Comparison of ENCODE assay signal across 8 cellular contexts in the genomic region with DNA sequence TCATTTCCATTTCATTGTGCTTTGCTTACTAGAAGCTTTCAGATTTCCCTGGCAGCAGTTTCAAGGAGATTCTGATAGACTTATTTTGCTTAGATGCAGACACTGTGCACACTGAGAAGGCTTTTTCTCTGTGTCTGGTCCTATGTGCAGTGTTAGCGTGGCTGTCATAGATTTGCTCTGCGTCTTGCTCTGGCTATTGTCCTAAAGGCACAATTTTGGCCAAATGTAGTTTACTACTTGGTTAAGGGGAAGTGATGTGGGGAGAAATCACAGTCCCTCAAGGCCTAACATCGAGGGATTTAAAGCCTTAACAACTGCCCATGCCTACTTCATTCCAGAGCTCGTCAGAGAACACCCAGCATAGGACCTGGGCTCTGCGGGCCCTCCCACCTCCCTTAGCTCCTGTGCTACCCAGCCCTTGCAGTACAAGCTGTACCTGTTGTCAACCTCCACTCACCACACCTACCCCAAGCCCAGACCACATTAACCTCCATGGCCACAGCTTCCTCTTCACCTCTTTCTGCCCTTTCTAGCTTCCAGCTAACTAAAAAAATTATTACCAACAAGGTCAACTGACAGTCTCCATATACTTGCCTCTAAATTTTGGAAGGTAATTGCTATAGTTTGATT.
A peak's percentile ranks its signal among the peaks of the same experiment; 100 is the strongest.
DNase-seq lines count a peak whose midpoint lies in the region; ATAC-seq lines count a peak whose summit lies in the region.
"Had no signal": no experiment of that assay in that cellular context is flagged by ENCODE, and none has a peak within 500 bp of the region (broad histone marks: within the 10 kb centered on the region; RNA-seq: fewer than 3 reads in every experiment).

No MANE protein-coding gene starts in this region.

- H3K27ac Mint-ChIP-seq in activated naive CD8-positive, alpha-beta T cell treated with anti-CD3 and anti-CD28 coated beads, Interleukin-2, amount 50 U/mL, for 24 hours, result peak overlapping the region; percentile 80

- H3K4me3 Mint-ChIP-seq in activated naive CD8-positive, alpha-beta T cell treated with anti-CD3 and anti-CD28 coated beads, Interleukin-2, amount 50 U/mL, for 24 hours, result peak overlapping the region; percentile 22

- H3K4me1 Mint-ChIP-seq in activated naive CD8-positive, alpha-beta T cell treated with anti-CD3 and anti-CD28 coated beads, Interleukin-2, amount 50 U/mL, for 24 hours, result peaks cover 33% of the 10 kb centered on the region

- H3K36me3 Mint-ChIP-seq in activated naive CD8-positive, alpha-beta T cell treated with anti-CD3 and anti-CD28 coated beads, Interleukin-2, amount 50 U/mL, for 24 hours (ENCODE audit: low read depth), result no peaks in the 10 kb centered on the region

- ATAC-seq in GM21390 (IDR thresholded peaks at IDR 0.05; ENCODE audit: unreplicated experiment) (peak; percentile 95), GM21786 (IDR thresholded peaks at IDR 0.05; ENCODE audit: unreplicated experiment) (no peak), GM21360 (IDR thresholded peaks at IDR 0.05; ENCODE audit: unreplicated experiment) (no peak)
- peak; percentile 88 for ATAC-seq in activated naive CD8-positive, alpha-beta T cell treated with anti-CD3 and anti-CD28 coated beads, Interleukin-2, amount 50 U/mL, for 24 hours

- peak; percentile 73 for DNase-seq in SW480 (ENCODE audit: low spot score)
- DNase-seq in activated naive CD8-positive, alpha-beta T cell treated with anti-CD3 and anti-CD28 coated beads, Interleukin-2, amount 50 U/mL, for 24 hours, result peak; percentile 60
- DNase-seq in stimulated activated CD8-positive, alpha-beta memory T cell treated with anti-CD3 and anti-CD28 coated beads, Interleukin-7, amount 100 ng/mL, for 4 hours (ENCODE audit: low read depth in 2 of 2), result peak; percentile 28 to 40
- DNase-seq in NCI-H82 (lab: John Stamatoyannopoulos, UW), result no peak

- H3K9me3 Mint-ChIP-seq in activated naive CD8-positive, alpha-beta T cell treated with anti-CD3 and anti-CD28 coated beads, Interleukin-2, amount 50 U/mL, for 24 hours, result no peaks in the 10 kb centered on the region
- H3K9me3 Mint-ChIP-seq: IgD-negative memory B cell had no signal

- no peaks in the 10 kb centered on the region for H3K27me3 Mint-ChIP-seq in activated naive CD8-positive, alpha-beta T cell treated with anti-CD3 and anti-CD28 coated beads, Interleukin-2, amount 50 U/mL, for 24 hours
- H3K27me3 Mint-ChIP-seq: IgD-negative memory B cell had no signal

Comparison
In these comparisons a context has a peak if more than half of its experiments do, and no peak if none do; other contexts are left out.
1. ATAC-seq: peak in GM21390 (single experiment) and activated naive CD8-positive, alpha-beta T cell treated with anti-CD3 and anti-CD28 coated beads, Interleukin-2, amount 50 U/mL, for 24 hours (single experiment); none in GM21786 (single experiment) and GM21360 (single experiment).